ENCODE assay signal across 9 cellular contexts in the genomic region with DNA sequence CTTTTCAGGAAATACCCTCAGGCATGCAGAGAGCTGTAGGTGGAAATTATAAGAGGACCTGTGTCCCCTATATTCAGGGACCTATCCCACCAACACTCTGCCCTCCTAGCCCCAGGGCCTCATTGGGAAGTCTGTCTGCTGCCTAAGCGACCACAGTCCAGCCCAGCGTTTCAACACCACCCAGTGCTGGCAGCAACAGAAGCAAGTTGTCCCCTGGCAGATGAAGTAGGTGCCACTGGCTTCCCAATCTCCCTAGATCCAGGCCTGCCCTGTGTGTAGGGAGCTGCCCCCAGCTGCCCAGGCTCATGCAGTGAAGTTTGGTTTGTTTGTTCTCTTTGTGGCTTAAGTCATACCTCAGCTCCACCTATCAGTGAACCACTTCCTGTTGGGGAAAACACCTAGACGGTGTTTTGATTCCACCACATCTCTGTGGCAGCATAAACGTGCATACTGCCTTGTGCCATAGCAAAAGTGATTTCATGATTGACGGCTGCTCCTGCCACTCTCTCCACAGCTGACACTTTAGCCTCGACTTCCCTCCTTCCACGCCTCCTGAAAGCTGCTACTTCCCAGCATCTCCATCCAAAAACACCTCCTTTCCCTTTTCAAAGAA. TPM values are rescaled to one million over a fixed set of nuclear protein-coding genes. Genes with fewer than 3 reads are reported as not detected.
DNase-seq lines count a peak whose midpoint lies in the region; ATAC-seq and TF ChIP-seq lines count a peak whose summit lies in the region.
"Had no signal": no experiment of that assay in that cellular context is flagged by ENCODE, and none has a peak within 500 bp of the region (broad histone marks: within the 10 kb centered on the region; RNA-seq: fewer than 3 reads in every experiment).

No MANE protein-coding gene starts in this region.

- no peak overlapping the region for H3K9ac ChIP-seq in BLaER1

- intact Hi-C loops in breast epithelium (cut with DNase I; ENCODE audit: low total_unique reads): no loop called here

- no peaks in the 10 kb centered on the region for H4K20me1 ChIP-seq in BLaER1

- DNase-seq in T-helper 2 cell (peak in 4 of 5 experiments; percentile 42 to 97 (median 72)), breast epithelium (ENCODE audit: low spot score in 2 of 2) (no peak), NCI-H1417 treated with DMSO at 0.1 percent for 48 hours (lab: John Stamatoyannopoulos, UW) (no peak)
- DNase-seq in stimulated activated CD4-positive, alpha-beta T cell treated with anti-CD3 and anti-CD28 coated beads, Interleukin-15, amount 100 ng/mL, for 24 hours: peak; percentile 70

- 36 to 62% methylated on average over 3 to 5 of the region's 7 CpGs for WGBS in gastroesophageal sphincter (ENCODE audit: low coverage in 1 of 2), 2 donors

- TF ChIP-seq POLR2A in breast epithelium (IDR thresholded peaks at IDR 0.05) (no peak), gastroesophageal sphincter (IDR thresholded peaks at IDR 0.05) (no peak)

- no peaks in the 10 kb centered on the region for H3K9me3 ChIP-seq in BLaER1
- no peaks in the 10 kb centered on the region for H3K9me3 ChIP-seq in breast epithelium
- H3K9me3 ChIP-seq in gastroesophageal sphincter: no peaks in the 10 kb centered on the region

- ATAC-seq in GM19372 (IDR thresholded peaks at IDR 0.05; ENCODE audit: low read depth, unreplicated experiment) (peak; percentile 100), HG03354 (IDR thresholded peaks at IDR 0.05; ENCODE audit: poor library complexity, severe bottlenecking, unreplicated experiment) (peak; percentile 100), gastroesophageal sphincter (no peak)

- TF ChIP-seq CTCF in breast epithelium (IDR thresholded peaks at IDR 0.05) (no peak), gastroesophageal sphincter (IDR thresholded peaks at IDR 0.05) (no peak)

- no peak for TF ChIP-seq EP300 in gastroesophageal sphincter (IDR thresholded peaks at IDR 0.05)

- H3K4me3 ChIP-seq in BLaER1 (no peak overlapping the region), breast epithelium (no peak overlapping the region), gastroesophageal sphincter (no peak overlapping the region)

- H3K36me3 ChIP-seq in BLaER1: no peaks in the 10 kb centered on the region
- no peaks in the 10 kb centered on the region for H3K36me3 ChIP-seq in breast epithelium
- H3K36me3 ChIP-seq in gastroesophageal sphincter: no peaks in the 10 kb centered on the region

- H3K27me3 ChIP-seq in BLaER1: no peaks in the 10 kb centered on the region
- H3K27me3 ChIP-seq in breast epithelium: no peaks in the 10 kb centered on the region
- no peaks in the 10 kb centered on the region for H3K27me3 ChIP-seq in gastroesophageal sphincter

- H3K4me1 ChIP-seq in BLaER1: peaks cover 13% of the 10 kb centered on the region
- peaks cover 0 to 4% of the 10 kb centered on the region in 2 donors for H3K4me1 ChIP-seq in breast epithelium
- no peaks in the 10 kb centered on the region for H3K4me1 ChIP-seq in gastroesophageal sphincter

- no peak overlapping the region for H3K27ac ChIP-seq in BLaER1
- peak overlapping the region; percentile 68 to 69 for H3K27ac ChIP-seq in breast epithelium
- no peak overlapping the region for H3K27ac ChIP-seq in gastroesophageal sphincter

- H3K4me2 ChIP-seq in BLaER1: peak overlapping the region; percentile 13; the same call in 1 of the 2 replicates

RNA-seq across cellular contexts. Expression of a gene that starts 8.1 kb away (rescaled TPM):
- under 1 TPM in 1 of 3 donors, not detected in 2; 0.48 TPM for total RNA-seq in breast epithelium
- total RNA-seq in gastroesophageal sphincter: 1 to 10 TPM in 1 of 4 donors, under 1 TPM in 1, not detected in 2; 0.35 to 1.4 TPM
- total RNA-seq: fibroblast of lung had no signal

RNA-seq across cellular contexts. Expression of a gene that starts 14.9 kb away (rescaled TPM):
- total RNA-seq in breast epithelium: 10 to 100 TPM; 69.6 to 88.0 (median 80.6) TPM
- 10 to 100 TPM; 10.9 to 55.9 (median 23.8) TPM for total RNA-seq in gastroesophageal sphincter

RNA-seq across cellular contexts. Expression of a gene that starts 27.0 kb away (rescaled TPM):
- total RNA-seq in breast epithelium (10 to 100 TPM; 40.2 to 49.3 (median 47.9) TPM), gastroesophageal sphincter (10 to 100 TPM; 43.6 to 65.5 (median 50.6) TPM)

RNA-seq across cellular contexts. Expression of a gene that starts 44.0 kb away (rescaled TPM):
- total RNA-seq in breast epithelium (under 1 TPM in 2 of 3 donors, not detected in 1; 0.88 to 0.96 TPM), gastroesophageal sphincter (1 to 10 TPM in 1 of 4 donors, not detected in 3; 1.1 TPM)
- total RNA-seq: fibroblast of lung had no signal

Comparison
In these comparisons a context has a peak if more than half of its experiments do, and no peak if none do; other contexts are left out.
1. H3K27ac ChIP-seq: peak in breast epithelium (2 of 2); none in BLaER1 (single experiment) and gastroesophageal sphincter (0 of 4).
2. DNase-seq: peak in T-helper 2 cell (4 of 5) and stimulated activated CD4-positive, alpha-beta T cell treated with anti-CD3 and anti-CD28 coated beads, Interleukin-15, amount 100 ng/mL, for 24 hours (single experiment); none in breast epithelium (0 of 2) and NCI-H1417 treated with DMSO at 0.1 percent for 48 hours (single experiment).